ENCODE assay signal across 40 cellular contexts in genomic region chr18:1229634-1230033, GRCh38.
"Had no signal": no experiment of that assay in that cellular context is flagged by ENCODE, and none has a peak within 500 bp of the region (broad histone marks: within the 10 kb centered on the region; RNA-seq: fewer than 3 reads in every experiment).

No MANE protein-coding gene starts in this region.

- H3K36me3 Mint-ChIP-seq: activated naive CD4-positive, alpha-beta T cell treated with anti-CD3 and anti-CD28 coated beads, Interleukin-2, amount 10 ng/mL, durations not matched to agents 7 days and 5 days; activated naive CD4-positive, alpha-beta T cell treated with anti-CD3 and anti-CD28 coated beads, Interleukin-2, amount 50 U/mL, for 24 hours; activated naive CD8-positive, alpha-beta T cell; activated naive CD8-positive, alpha-beta T cell treated with anti-CD3 and anti-CD28 coated beads, Interleukin-2, amount 10 ng/mL, durations not matched to agents 7 days and 5 days; brain had no signal

- H3K4me3 ChIP-seq: adrenal gland, ascending aorta, body of pancreas, breast epithelium, cardiac muscle cell had no signal

- DNase-seq: activated effector memory CD4-positive, alpha-beta T cell treated with anti-CD3 and anti-CD28 coated beads, Interleukin-2, amount 50 U/mL, for 16 hours; activated effector memory CD4-positive, alpha-beta T cell treated with Interleukin-2 at 50 U/mL for 16 hours; activated gamma-delta T cell; activated gamma-delta T cell treated with Interleukin-2 at 50 U/mL for 16 hours; activated naive CD4-positive, alpha-beta T cell; activated naive CD4-positive, alpha-beta T cell treated with anti-CD3 and anti-CD28 coated beads for 36 hours; activated naive CD4-positive, alpha-beta T cell treated with anti-CD3 and anti-CD28 coated beads, Interleukin-2, amount 10 ng/mL, durations not matched to agents 7 days and 5 days; activated naive CD4-positive, alpha-beta T cell treated with anti-CD3 and anti-CD28 coated beads, Interleukin-2, amount 50 U/mL, for 16 hours; activated naive CD4-positive, alpha-beta T cell treated with Interleukin-2 at 50 U/mL for 16 hours; activated naive CD8-positive, alpha-beta T cell treated with anti-CD3 and anti-CD28 coated beads for 36 hours; activated naive CD8-positive, alpha-beta T cell treated with anti-CD3 and anti-CD28 coated beads, Interleukin-2, amount 10 ng/mL, durations not matched to agents 7 days and 5 days; activated naive CD8-positive, alpha-beta T cell treated with anti-CD3 and anti-CD28 coated beads, Interleukin-2, amount 50 U/mL, for 24 hours; activated T-cell treated with anti-CD3 and anti-CD28 coated beads, Interleukin-2, amount 50 U/mL, for 1 hour; activated T-cell treated with anti-CD3 and anti-CD28 coated beads, Interleukin-2, amount 50 U/mL, for 24 hours; activated T-cell treated with anti-CD3 and anti-CD28 coated beads, Interleukin-2, amount 50 U/mL, for 4 hours; activated T-cell treated with anti-CD3 and anti-CD28 coated beads, Interleukin-2, amount 50 U/mL, for 48 hours; activated T-cell treated with anti-CD3 and anti-CD28 coated beads, Interleukin-2, amount 50 U/mL, for 72 hours; adrenal gland; amniotic stem cell; amygdala; anterior cingulate cortex; aorta; body of pancreas; brain microvascular endothelial cell; caudate nucleus; central memory CD4-positive, alpha-beta T cell; cerebellar nuclear complex had no signal

- H3K27ac Mint-ChIP-seq: activated naive CD4-positive, alpha-beta T cell treated with anti-CD3 and anti-CD28 coated beads for 36 hours; activated naive CD4-positive, alpha-beta T cell treated with anti-CD3 and anti-CD28 coated beads, Interleukin-2, amount 10 ng/mL, durations not matched to agents 7 days and 5 days; activated naive CD4-positive, alpha-beta T cell treated with anti-CD3 and anti-CD28 coated beads, Interleukin-2, amount 50 U/mL, for 24 hours; activated naive CD4-positive, alpha-beta T cell treated with anti-CD3 and anti-CD28 coated beads, Interleukin-2, amount 50 U/mL, for 72 hours; activated naive CD8-positive, alpha-beta T cell; activated naive CD8-positive, alpha-beta T cell treated with anti-CD3 and anti-CD28 coated beads for 36 hours; activated naive CD8-positive, alpha-beta T cell treated with anti-CD3 and anti-CD28 coated beads, Interleukin-2, amount 10 ng/mL, durations not matched to agents 7 days and 5 days; activated naive CD8-positive, alpha-beta T cell treated with anti-CD3 and anti-CD28 coated beads, Interleukin-2, amount 50 U/mL, for 24 hours; activated T-cell treated with anti-CD3 and anti-CD28 coated beads, Interleukin-2, amount 50 U/mL, for 24 hours; activated T-cell treated with anti-CD3 and anti-CD28 coated beads, Interleukin-2, amount 50 U/mL, for 72 hours; activated T-helper 1 cell treated with anti-CD3 and anti-CD28 coated beads, Interleukin-12 subunit alpha, Interleukin-12 subunit beta, Interleukin-2, Interleukin-4 antibody, amounts not matched to agents 30 ng/mL and 10 ng/mL and 1 ng/mL, durations not matched to agents 14 hours and 24 hours and 36 hours; activated T-helper 17 cell treated with anti-CD3 and anti-CD28 coated beads, Interleukin-2, amount 50 U/mL, for 72 hours; activated T-helper 2 cell treated with anti-CD3 and anti-CD28 coated beads, Interferon-gamma antibody, Interleukin-2, Interleukin-4, amounts not matched to agents 10 μg/mL and 5 μg/mL and 100 μg/mL, durations not matched to agents 14 hours and 24 hours and 36 hours; brain had no signal

- H3K36me3 ChIP-seq: adrenal gland, ascending aorta, brain microvascular endothelial cell, breast epithelium, cardiac muscle cell had no signal

- ATAC-seq: activated naive CD4-positive, alpha-beta T cell treated with anti-CD3 and anti-CD28 coated beads, Interleukin-2, amount 50 U/mL, for 72 hours; activated naive CD8-positive, alpha-beta T cell treated with anti-CD3 and anti-CD28 coated beads, Interleukin-2, amount 50 U/mL, for 24 hours; activated T-cell treated with anti-CD3 and anti-CD28 coated beads, Interleukin-2, amount 50 U/mL, for 4 hours; activated T-cell treated with anti-CD3 and anti-CD28 coated beads, Interleukin-2, amount 50 U/mL, for 72 hours; activated T-helper 17 cell treated with anti-CD3 and anti-CD28 coated beads, Interleukin-2, amount 50 U/mL, for 72 hours; body of pancreas had no signal

- H3K27ac ChIP-seq: adrenal gland, ascending aorta, body of pancreas, brain microvascular endothelial cell, breast epithelium, cardiac muscle cell had no signal

- H3K27me3 ChIP-seq: adrenal gland, ascending aorta, body of pancreas, brain microvascular endothelial cell, breast epithelium, cardiac muscle cell had no signal

- H3K27me3 Mint-ChIP-seq: activated naive CD4-positive, alpha-beta T cell treated with anti-CD3 and anti-CD28 coated beads, Interleukin-2, amount 10 ng/mL, durations not matched to agents 7 days and 5 days; activated naive CD4-positive, alpha-beta T cell treated with anti-CD3 and anti-CD28 coated beads, Interleukin-2, amount 50 U/mL, for 24 hours; activated naive CD8-positive, alpha-beta T cell; activated naive CD8-positive, alpha-beta T cell treated with anti-CD3 and anti-CD28 coated beads for 36 hours; activated naive CD8-positive, alpha-beta T cell treated with anti-CD3 and anti-CD28 coated beads, Interleukin-2, amount 10 ng/mL, durations not matched to agents 7 days and 5 days; activated naive CD8-positive, alpha-beta T cell treated with anti-CD3 and anti-CD28 coated beads, Interleukin-2, amount 50 U/mL, for 24 hours; activated T-cell treated with anti-CD3 and anti-CD28 coated beads, Interleukin-2, amount 50 U/mL, for 24 hours; activated T-helper 17 cell treated with anti-CD3 and anti-CD28 coated beads, Interleukin-2, amount 50 U/mL, for 72 hours; central memory CD8-positive, alpha-beta T cell had no signal

- H3K4me1 Mint-ChIP-seq: activated naive CD4-positive, alpha-beta T cell treated with anti-CD3 and anti-CD28 coated beads, Interleukin-2, amount 10 ng/mL, durations not matched to agents 7 days and 5 days; activated naive CD4-positive, alpha-beta T cell treated with anti-CD3 and anti-CD28 coated beads, Interleukin-2, amount 50 U/mL, for 24 hours; activated naive CD8-positive, alpha-beta T cell treated with anti-CD3 and anti-CD28 coated beads for 36 hours; activated naive CD8-positive, alpha-beta T cell treated with anti-CD3 and anti-CD28 coated beads, Interleukin-2, amount 10 ng/mL, durations not matched to agents 7 days and 5 days; activated naive CD8-positive, alpha-beta T cell treated with anti-CD3 and anti-CD28 coated beads, Interleukin-2, amount 50 U/mL, for 24 hours; activated T-helper 17 cell treated with anti-CD3 and anti-CD28 coated beads, Interleukin-2, amount 50 U/mL, for 72 hours; central memory CD8-positive, alpha-beta T cell had no signal

- FAIRE-seq: astrocyte, bronchial epithelial cell had no signal

- H3K4me1 ChIP-seq: adrenal gland, ascending aorta, body of pancreas, breast epithelium had no signal

- H3K4me3 Mint-ChIP-seq: activated naive CD4-positive, alpha-beta T cell treated with anti-CD3 and anti-CD28 coated beads for 36 hours; activated naive CD4-positive, alpha-beta T cell treated with anti-CD3 and anti-CD28 coated beads, Interleukin-2, amount 10 ng/mL, durations not matched to agents 7 days and 5 days; activated naive CD4-positive, alpha-beta T cell treated with anti-CD3 and anti-CD28 coated beads, Interleukin-2, amount 50 U/mL, for 24 hours; activated naive CD8-positive, alpha-beta T cell; activated naive CD8-positive, alpha-beta T cell treated with anti-CD3 and anti-CD28 coated beads for 36 hours; activated naive CD8-positive, alpha-beta T cell treated with anti-CD3 and anti-CD28 coated beads, Interleukin-2, amount 10 ng/mL, durations not matched to agents 7 days and 5 days; activated naive CD8-positive, alpha-beta T cell treated with anti-CD3 and anti-CD28 coated beads, Interleukin-2, amount 50 U/mL, for 24 hours; activated T-cell treated with anti-CD3 and anti-CD28 coated beads, Interleukin-2, amount 50 U/mL, for 24 hours; activated T-cell treated with anti-CD3 and anti-CD28 coated beads, Interleukin-2, amount 50 U/mL, for 4 hours; activated T-cell treated with anti-CD3 and anti-CD28 coated beads, Interleukin-2, amount 50 U/mL, for 72 hours; activated T-helper 1 cell treated with anti-CD3 and anti-CD28 coated beads, Interleukin-12 subunit alpha, Interleukin-12 subunit beta, Interleukin-2, Interleukin-4 antibody, amounts not matched to agents 30 ng/mL and 10 ng/mL and 1 ng/mL, durations not matched to agents 14 hours and 24 hours and 36 hours; activated T-helper 17 cell treated with anti-CD3 and anti-CD28 coated beads, Interleukin-2, amount 50 U/mL, for 72 hours; brain; central memory CD8-positive, alpha-beta T cell had no signal
